ENCODE assay signal across 8 cellular contexts in genomic region chr2:201860541-201861154, GRCh38. TPM values are rescaled to one million over a fixed set of nuclear protein-coding genes. Genes with fewer than 3 reads are reported as not detected.
A peak's percentile ranks its signal among the peaks of the same experiment; 100 is the strongest.
DNase-seq lines count a peak whose midpoint lies in the region; ATAC-seq, FAIRE-seq and TF ChIP-seq lines count a peak whose summit lies in the region.

No MANE protein-coding gene starts in this region.

- intact Hi-C loops in PC-3 (cut with micrococcal nuclease) = loop anchor here (1.0 kb wide), 5 partner anchors 64 to 318 kb away; no protein-coding TSS in a partner anchor
- intact Hi-C loops in heart left ventricle (cut with DNase I) = loop anchor here (1.0 to 10.0 kb wide), 14 partner anchors 63 to 320 kb away; partner anchors contain the start of gene FZD7 (in 2 of the 10)

- H3K27ac ChIP-seq in PC-3 (ENCODE audit: low read length) (no peak overlapping the region), heart left ventricle (no peak overlapping the region)

- H3K4me2 ChIP-seq in PC-3 (ENCODE audit: low read length) = no peak overlapping the region

- peak; percentile 95 for TF ChIP-seq CTCF in D721Med (IDR thresholded peaks at IDR 0.05; ENCODE audit: insufficient read depth, missing control alignments)
- TF ChIP-seq CTCF in PC-3 (conservative IDR thresholded peaks at IDR 0.05; ENCODE audit: low read depth, low read length) = peak; percentile 88
- peak; percentile 66 to 91 (median 84) for TF ChIP-seq CTCF in heart left ventricle (IDR thresholded peaks at IDR 0.05)
- peak; percentile 85 for TF ChIP-seq CTCF in progenitor cell of endocrine pancreas (IDR thresholded peaks at IDR 0.05; ENCODE audit: unreplicated experiment)

- H3K9ac ChIP-seq in PC-3 (ENCODE audit: low read length) = no peak overlapping the region

- H4K20me1 ChIP-seq in PC-3 (ENCODE audit: low read length) = no peaks in the 10 kb centered on the region

- no peak overlapping the region for H3K4me3 ChIP-seq in PC-3 (ENCODE audit: low read length)
- H3K4me3 ChIP-seq in heart left ventricle = no peak overlapping the region

- no peaks in the 10 kb centered on the region for H3K9me3 Mint-ChIP-seq in progenitor cell of endocrine pancreas (ENCODE audit: low read depth)

- no peak overlapping the region for H3K4me3 Mint-ChIP-seq in progenitor cell of endocrine pancreas (ENCODE audit: low read depth)

- no peaks in the 10 kb centered on the region for H3K27me3 Mint-ChIP-seq in progenitor cell of endocrine pancreas

- 6 to 16% (median 9%) methylated on average over 8 of the region's 8 CpGs for WGBS in heart left ventricle, 4 donors

- POLR2A ChIA-PET in PC-3 (lab: Charles Lee; ENCODE audit: unreplicated experiment) = no interaction called here

- H3K4me1 Mint-ChIP-seq in progenitor cell of endocrine pancreas (ENCODE audit: low read depth) = peaks cover 42% of the 10 kb centered on the region

- no peak for TF ChIP-seq POLR2A in heart left ventricle (IDR thresholded peaks at IDR 0.05)

- no peaks in the 10 kb centered on the region for H3K4me1 ChIP-seq in PC-3 (ENCODE audit: insufficient read depth, low read length)
- H3K4me1 ChIP-seq in heart left ventricle = peaks cover 0 to 7% (median 0%) of the 10 kb centered on the region in 12 donors

- FAIRE-seq in D721Med (lab: Jason Lieb, UNC) = peak; percentile 96

- no peaks in the 10 kb centered on the region for H3K9me3 ChIP-seq in PC-3 (ENCODE audit: low read length)
- H3K9me3 ChIP-seq in heart left ventricle = no peaks in the 10 kb centered on the region

- no peaks in the 10 kb centered on the region for H3F3A ChIP-seq in PC-3 (ENCODE audit: low read length, unreplicated experiment)

- no peaks in the 10 kb centered on the region for H3K36me3 Mint-ChIP-seq in progenitor cell of endocrine pancreas (ENCODE audit: insufficient read depth)

- H3K9me2 ChIP-seq in PC-3 (replicated peaks; ENCODE audit: low read length) = no peaks in the 10 kb centered on the region

- DNase-seq in D721Med (ENCODE audit: insufficient read length, low spot score) (peak; percentile 58), KBM-7 (peak; percentile 82), PC-3 (peak; percentile 82), heart left ventricle (peak in 3 of 5 donors; percentile 33 to 40 (median 36)), progenitor cell of endocrine pancreas (ENCODE audit: low spot score, unreplicated experiment) (no peak)
- peak; percentile 7 for DNase-seq in activated naive CD8-positive, alpha-beta T cell treated with anti-CD3 and anti-CD28 coated beads, Interleukin-2, amount 50 U/mL, for 16 hours (ENCODE audit: low read depth, low spot score)

- H3K36me3 ChIP-seq in PC-3 (ENCODE audit: low read depth, low read length) (no peaks in the 10 kb centered on the region), heart left ventricle (no peaks in the 10 kb centered on the region)

- ATAC-seq in GM19438 (IDR thresholded peaks at IDR 0.05; ENCODE audit: low read depth, unreplicated experiment) (peak; percentile 82), PC-3 (peak; percentile 98), heart left ventricle (peak; percentile 80 to 91 (median 88)), HG03025 (IDR thresholded peaks at IDR 0.05; ENCODE audit: low FRiP score, unreplicated experiment) (no peak)

- no TSS peak for BruUV-seq in PC-3 (replicated peaks; lab: Mats Ljungman, UMichigan)

- H3K79me2 ChIP-seq in PC-3 (ENCODE audit: low read length) = no peaks in the 10 kb centered on the region

- CTCF ChIA-PET in PC-3 (lab: Charles Lee) = interaction anchor here (0.5 to 1.0 kb wide), 3 partner anchors 159 to 318 kb away, joined by 3 to 6 read pairs (median 5); no protein-coding TSS in a partner anchor

- H2AFZ ChIP-seq in PC-3 (ENCODE audit: low read length) = no peak overlapping the region

- H3K27me3 ChIP-seq in PC-3 (ENCODE audit: low read length) (no peaks in the 10 kb centered on the region), heart left ventricle (peaks cover 0 to 26% (median 0%) of the 10 kb centered on the region in 9 donors)

- in situ Hi-C loops in KBM-7 (cut with MboI; ENCODE audit: low pct_unique_long_range_greater_than_20kb, low sequenced_read_pairs) = no loop called here

- H3K27ac Mint-ChIP-seq in progenitor cell of endocrine pancreas = peak overlapping the region; percentile 36

RNA-seq across cellular contexts. Expression of gene CDK15, which starts 54.3 kb away (rescaled TPM):
- total RNA-seq in PC-3 (2014; rRNA removed) (2.4 TPM in 1 of 2 replicates, not detected in the other), heart left ventricle (under 1 TPM in 6 of 9 donors, not detected in 3; 0.07 to 0.50 (median 0.21) TPM), progenitor cell of endocrine pancreas (0.07 TPM in 1 of 2 replicates, not detected in the other)
- polyA plus RNA-seq in heart left ventricle = under 1 TPM; 0.08 to 0.18 TPM
